13 cellular contexts compared by ENCODE assay signal in genomic region chr1:39131940-39132339, GRCh38.
A peak's percentile ranks its signal among the peaks of the same experiment; 100 is the strongest.
DNase-seq lines count a peak whose midpoint lies in the region; ATAC-seq, FAIRE-seq and TF ChIP-seq lines count a peak whose summit lies in the region.
"Had no signal": no experiment of that assay in that cellular context is flagged by ENCODE, and none has a peak within 500 bp of the region (broad histone marks: within the 10 kb centered on the region; RNA-seq: fewer than 3 reads in every experiment).

No MANE protein-coding gene starts in this region.

- POLR2A ChIA-PET in HepG2 (lab: Yijun Ruan, JAX) (interaction anchor here (1.6 to 1.9 kb wide), 4 partner anchors 10 to 36 kb away, joined by 8 to 22 read pairs (median 10); no protein-coding TSS in a partner anchor), endothelial cell of umbilical vein (lab: Charles Lee) (interaction anchor here (1.5 kb wide), 1 partner anchor 57 kb away, joined by 6 read pairs; no protein-coding TSS in a partner anchor)

- TF ChIP-seq RAD21 in liver (IDR thresholded peaks at IDR 0.05) (no peak), HepG2 (CRISPR knock-in tag; IDR thresholded peaks at IDR 0.05) (no peak)

- H3K4me1 ChIP-seq in liver (ENCODE audit: control insufficient read depth in 4 of 4, insufficient read depth in 4 of 4, low read length in 3 of 4) = peaks cover 7 to 25% (median 10%) of the 10 kb centered on the region in 4 donors
- peaks cover 49% of the 10 kb centered on the region for H3K4me1 ChIP-seq in HepG2 (ENCODE audit: insufficient read depth, low read length)
- peaks cover 75% of the 10 kb centered on the region for H3K4me1 ChIP-seq in endothelial cell of umbilical vein (ENCODE audit: control insufficient read depth, extremely low read depth, insufficient read depth, low read length)
- H3K4me1 ChIP-seq in osteoblast (ENCODE audit: insufficient read depth, low read length) = peaks cover 38% of the 10 kb centered on the region
- peaks cover 9% of the 10 kb centered on the region for H3K4me1 ChIP-seq in MM.1S (ENCODE audit: low read length)

- no peaks in the 10 kb centered on the region for H3K9me2 ChIP-seq in MM.1S (replicated peaks; ENCODE audit: insufficient read depth, low read length)

- H3K4me3 ChIP-seq in liver (ENCODE audit: low read depth in 1 of 3, low read length in 3 of 3) (no peak overlapping the region), HepG2 (replicated peaks in 1 of 3; ENCODE audit: insufficient read depth in 1 of 3, low read depth in 2 of 3, low read length in 3 of 3) (no peak overlapping the region), endothelial cell of umbilical vein (replicated peaks in 1 of 3; ENCODE audit: insufficient read depth in 1 of 3, low read depth in 1 of 3, low read length in 3 of 3) (peak overlapping the region in 1 of 3 experiments; percentile 38), osteoblast (ENCODE audit: insufficient read depth, low read length) (no peak overlapping the region), MM.1S (ENCODE audit: low read length) (no peak overlapping the region)

- no peak overlapping the region for H2AFZ ChIP-seq in HepG2 (ENCODE audit: low read length)
- H2AFZ ChIP-seq in endothelial cell of umbilical vein (ENCODE audit: low read depth, low read length) = no peak overlapping the region
- H2AFZ ChIP-seq in osteoblast (ENCODE audit: low read length) = no peak overlapping the region
- no peak overlapping the region for H2AFZ ChIP-seq in MM.1S (ENCODE audit: low read length)

- FAIRE-seq in HepG2 (lab: Jason Lieb, UNC) (no peak), endothelial cell of umbilical vein (lab: Jason Lieb, UNC) (no peak)
- FAIRE-seq: GM18507 had no signal

- H3K9me1 ChIP-seq in endothelial cell of umbilical vein (replicated peaks; ENCODE audit: control insufficient read depth, extremely low read depth, insufficient read depth, low read length) = no peaks in the 10 kb centered on the region

- dilution Hi-C loops in endothelial cell of umbilical vein (cut with MboI; ENCODE audit: extremely low pct_ligation_motif_present, low sequenced_read_pairs) = no loop called here

- H3K9me3 ChIP-seq in liver (ENCODE audit: control insufficient read depth in 4 of 4, low read length in 3 of 4) = no peaks in the 10 kb centered on the region
- H3K9me3 ChIP-seq in HepG2 (ENCODE audit: low read length) = no peaks in the 10 kb centered on the region
- H3K9me3 ChIP-seq in endothelial cell of umbilical vein (replicated peaks; ENCODE audit: control insufficient read depth, insufficient read depth, low read length) = no peaks in the 10 kb centered on the region
- no peaks in the 10 kb centered on the region for H3K9me3 ChIP-seq in osteoblast (ENCODE audit: low read depth, low read length)
- H3K9me3 ChIP-seq in MM.1S (replicated peaks; ENCODE audit: insufficient read depth, low read length) = no peaks in the 10 kb centered on the region

- H3K4me2 ChIP-seq in HepG2 (ENCODE audit: low read depth, low read length) (no peak overlapping the region), endothelial cell of umbilical vein (ENCODE audit: insufficient read depth, low read length) (peak overlapping the region; percentile 79), osteoblast (ENCODE audit: insufficient read depth, low read length) (no peak overlapping the region), MM.1S (ENCODE audit: low read depth, low read length) (no peak overlapping the region)

- TF ChIP-seq CTCF in liver (IDR thresholded peaks at IDR 0.05; ENCODE audit: low read depth, low read length, missing input control) = no peak
- TF ChIP-seq CTCF in HepG2 (CRISPR knock-in tag; IDR thresholded peaks at IDR 0.05) = no peak
- TF ChIP-seq CTCF in endothelial cell of umbilical vein (IDR thresholded peaks at IDR 0.05; ENCODE audit: extremely low read depth in 1 of 2, insufficient read depth in 1 of 2, low read depth in 1 of 2, low read length in 2 of 2) = no peak
- TF ChIP-seq CTCF in osteoblast (IDR thresholded peaks at IDR 0.05; ENCODE audit: extremely low read depth, low read depth, low read length) = no peak
- TF ChIP-seq CTCF in MM.1S (IDR thresholded peaks at IDR 0.05; ENCODE audit: low read length) = no peak

- TF ChIP-seq POLR2A in HepG2 (IDR thresholded peaks at IDR 0.05; ENCODE audit: insufficient read depth in 1 of 2, low read depth in 2 of 2, low read length in 2 of 2) (no peak), endothelial cell of umbilical vein (IDR thresholded peaks at IDR 0.05; ENCODE audit: low read depth, low read length) (no peak)

- peak overlapping the region; percentile 29 to 70 for H3K27ac ChIP-seq in liver (ENCODE audit: low read depth in 1 of 2, low read length in 2 of 2)
- H3K27ac ChIP-seq in HepG2 (ENCODE audit: extremely low read length, insufficient read depth, low read length) = no peak overlapping the region
- H3K27ac ChIP-seq in endothelial cell of umbilical vein (ENCODE audit: insufficient read depth, low read depth, low read length) = peak overlapping the region; percentile 98
- peak overlapping the region; percentile 6 for H3K27ac ChIP-seq in osteoblast (ENCODE audit: low read depth, low read length)
- no peak overlapping the region for H3K27ac ChIP-seq in MM.1S (ENCODE audit: low read length)
- H3K27ac ChIP-seq: WERI-Rb-1 had no signal

- H3K27me3 ChIP-seq in liver (ENCODE audit: control insufficient read depth in 4 of 4, insufficient read depth in 4 of 4, low read length in 3 of 4) (no peaks in the 10 kb centered on the region), HepG2 (ENCODE audit: control insufficient read depth in 1 of 2, insufficient read depth in 2 of 2, low read length in 2 of 2) (no peaks in the 10 kb centered on the region), endothelial cell of umbilical vein (ENCODE audit: control insufficient read depth in 2 of 2, insufficient read depth in 2 of 2, low read length in 2 of 2) (no peaks in the 10 kb centered on the region), osteoblast (ENCODE audit: insufficient read depth, low read length) (no peaks in the 10 kb centered on the region), MM.1S (replicated peaks; ENCODE audit: insufficient read depth, low read length) (no peaks in the 10 kb centered on the region)

- in situ Hi-C loops in HepG2 (cut with HindIII; ENCODE audit: extremely low pct_ligation_motif_present, low pct_unique_long_range_greater_than_20kb) = no loop called here

- no peak for TF ChIP-seq EP300 in HepG2 (IDR thresholded peaks at IDR 0.05; ENCODE audit: low read depth in 2 of 2, low read length in 2 of 2)
- no peak for TF ChIP-seq EP300 in HepG2 (CRISPR knock-in tag; IDR thresholded peaks at IDR 0.05; ENCODE audit: borderline replicate concordance)

- no peak overlapping the region for H3K4me3 Mint-ChIP-seq in stimulated activated naive B cell treated with anti-CD40 and anti-IgM and Interleukin-4, amounts not matched to agents 10 μg/mL and 1 μg/mL and 100 μg/mL, for 72 hours

- H3K27me3 Mint-ChIP-seq in stimulated activated naive B cell treated with anti-CD40 and anti-IgM and Interleukin-4, amounts not matched to agents 10 μg/mL and 1 μg/mL and 100 μg/mL, for 72 hours = no peaks in the 10 kb centered on the region

- H3K9ac ChIP-seq in liver (ENCODE audit: low read depth in 1 of 2, low read length in 2 of 2) (no peak overlapping the region), HepG2 (ENCODE audit: insufficient read depth, low read depth, low read length) (no peak overlapping the region), endothelial cell of umbilical vein (replicated peaks; ENCODE audit: extremely low read depth, insufficient read depth, low read length) (peak overlapping the region; percentile 85), MM.1S (ENCODE audit: low read length) (no peak overlapping the region)

- DNase-seq in HepG2 (ENCODE audit: low spot score) (no peak), endothelial cell of umbilical vein (ENCODE audit: low read depth, low spot score) (no peak), osteoblast (ENCODE audit: insufficient read length, low spot score, missing footprints) (no peak), MM.1S (no peak), NCI-H446 (lab: John Stamatoyannopoulos, UW) (no peak)
- DNase-seq in stimulated activated naive B cell treated with anti-CD40 and anti-IgM and Interleukin-4, amounts not matched to agents 10 μg/mL and 1 μg/mL and 100 μg/mL, for 72 hours = no peak
- DNase-seq: islet precursor cell, NCI-H446 treated with DMSO at 0.1 percent for 48 hours, SHP77, WERI-Rb-1 had no signal

- BruUV-seq in HepG2 (replicated peaks; lab: Mats Ljungman, UMichigan) (no TSS peak), endothelial cell of umbilical vein (replicated peaks; lab: Mats Ljungman, UMichigan) (TSS peak; percentile 82)

- 97% methylated on average over 2 of the region's 2 CpGs for WGBS in liver
- WGBS in HepG2 (ENCODE audit: low lambda C conversion rate) = 98% methylated on average over 2 of the region's 2 CpGs

- H3F3A ChIP-seq in MM.1S (ENCODE audit: insufficient read depth, low read length) = no peaks in the 10 kb centered on the region

- peaks cover 0 to 7% of the 10 kb centered on the region in 2 donors for H3K4me1 Mint-ChIP-seq in stimulated activated naive B cell treated with anti-CD40 and anti-IgM and Interleukin-4, amounts not matched to agents 10 μg/mL and 1 μg/mL and 100 μg/mL, for 72 hours

- H3K36me3 ChIP-seq in liver (ENCODE audit: control insufficient read depth in 4 of 4, insufficient read depth in 3 of 4, low read depth in 1 of 4, low read length in 3 of 4) (no peaks in the 10 kb centered on the region), HepG2 (replicated peaks in 1 of 2; ENCODE audit: control insufficient read depth in 1 of 2, insufficient read depth in 2 of 2, low read length in 2 of 2) (no peaks in the 10 kb centered on the region), endothelial cell of umbilical vein (ENCODE audit: control insufficient read depth in 2 of 2, extremely low read depth in 1 of 2, insufficient read depth in 2 of 2, low read length in 2 of 2) (no peaks in the 10 kb centered on the region), osteoblast (ENCODE audit: insufficient read depth, low read length) (no peaks in the 10 kb centered on the region), MM.1S (replicated peaks; ENCODE audit: insufficient read depth, low read length) (no peaks in the 10 kb centered on the region)
- H3K36me3 ChIP-seq: WERI-Rb-1 had no signal

- H3K36me3 Mint-ChIP-seq in stimulated activated naive B cell treated with anti-CD40 and anti-IgM and Interleukin-4, amounts not matched to agents 10 μg/mL and 1 μg/mL and 100 μg/mL, for 72 hours = peaks cover 0 to 4% of the 10 kb centered on the region in 2 donors

- no peaks in the 10 kb centered on the region for H3K9me3 Mint-ChIP-seq in stimulated activated naive B cell treated with anti-CD40 and anti-IgM and Interleukin-4, amounts not matched to agents 10 μg/mL and 1 μg/mL and 100 μg/mL, for 72 hours

- CTCF ChIA-PET in HepG2 (lab: Yijun Ruan, JAX; ENCODE audit: low intra/inter-chr PET ratio, low total read pairs) = interaction anchor here (1.6 kb wide), 1 partner anchor 29 kb away, joined by 7 read pairs; no protein-coding TSS in a partner anchor
- CTCF ChIA-PET in endothelial cell of umbilical vein (lab: Charles Lee) = interaction anchor here (1.0 to 18.5 kb wide), 16 partner anchors 9 to 186 kb away, joined by 3 to 310 read pairs (median 16); partner anchors contain the start of gene MACF1

- no peak for ATAC-seq in HepG2
- ATAC-seq in HG02610 (IDR thresholded peaks at IDR 0.05; ENCODE audit: unreplicated experiment) = no peak
- no peak for ATAC-seq in stimulated activated naive B cell treated with anti-CD40 and anti-IgM and Interleukin-4, amounts not matched to agents 10 μg/mL and 1 μg/mL and 100 μg/mL, for 72 hours (replicated peaks)

- H4K20me1 ChIP-seq in HepG2 (ENCODE audit: insufficient read depth, low read length) (no peaks in the 10 kb centered on the region), endothelial cell of umbilical vein (replicated peaks; ENCODE audit: control insufficient read depth, extremely low read depth, insufficient read depth, low read length) (no peaks in the 10 kb centered on the region), osteoblast (ENCODE audit: insufficient read depth, low read length) (peaks cover 16% of the 10 kb centered on the region), MM.1S (ENCODE audit: insufficient read depth, low read length) (no peaks in the 10 kb centered on the region)

- H3K79me2 ChIP-seq in HepG2 (ENCODE audit: insufficient read depth, low read length) = peaks cover 4% of the 10 kb centered on the region
- peaks cover 82% of the 10 kb centered on the region for H3K79me2 ChIP-seq in endothelial cell of umbilical vein (ENCODE audit: control insufficient read depth, insufficient read depth, low read length)
- peaks cover 72% of the 10 kb centered on the region for H3K79me2 ChIP-seq in osteoblast (ENCODE audit: insufficient read depth, low read length)
- no peaks in the 10 kb centered on the region for H3K79me2 ChIP-seq in MM.1S (ENCODE audit: low read length)

- intact Hi-C loops in HepG2 (cut with micrococcal nuclease; ENCODE audit: unreplicated experiment) = loop anchor here (2.0 kb wide), 2 partner anchors 15 to 25 kb away; no protein-coding TSS in a partner anchor
- intact Hi-C loops in endothelial cell of umbilical vein (cut with micrococcal nuclease) = loop anchor here (1.0 kb wide), 2 partner anchors 27 to 186 kb away; no protein-coding TSS in a partner anchor

- no peak overlapping the region for H3K27ac Mint-ChIP-seq in stimulated activated naive B cell treated with anti-CD40 and anti-IgM and Interleukin-4, amounts not matched to agents 10 μg/mL and 1 μg/mL and 100 μg/mL, for 72 hours

Comparison
In these comparisons a context has a peak if more than half of its experiments do, and no peak if none do; other contexts are left out.
1. H3K27ac ChIP-seq: peak in liver (2 of 2), endothelial cell of umbilical vein (single experiment) and osteoblast (single experiment); none in HepG2 (single experiment) and MM.1S (single experiment).